8 cellular contexts compared by ENCODE assay signal in genomic region chr12:127125607-127126259, GRCh38.
A peak's percentile ranks its signal among the peaks of the same experiment; 100 is the strongest.
DNase-seq lines count a peak whose midpoint lies in the region; ATAC-seq and FAIRE-seq lines count a peak whose summit lies in the region.

No MANE protein-coding gene starts in this region.

- ATAC-seq in GM19438 (IDR thresholded peaks at IDR 0.05; ENCODE audit: low read depth, unreplicated experiment) (peak; percentile 78), HG03378 (IDR thresholded peaks at IDR 0.05; ENCODE audit: unreplicated experiment) (peak; percentile 90)

- 34 to 60% (median 45%) methylated on average over 3 of the region's 3 CpGs for WGBS in small intestine, 3 donors

- no peak for FAIRE-seq in small intestine (lab: Jason Lieb, UNC)

- H3K4me1 ChIP-seq in small intestine (ENCODE audit: control insufficient read depth in 2 of 2, insufficient read depth in 1 of 2, low read depth in 1 of 2, low read length in 1 of 2), result peaks cover 0 to 1% of the 10 kb centered on the region in 2 donors

- H3K9me3 ChIP-seq in small intestine (ENCODE audit: control insufficient read depth, low read depth), result no peaks in the 10 kb centered on the region

- no peaks in the 10 kb centered on the region for H3K27me3 ChIP-seq in small intestine (ENCODE audit: control insufficient read depth in 2 of 2, insufficient read depth in 2 of 2, low read length in 2 of 2)

- DNase-seq in COLO668 (lab: John Stamatoyannopoulos, UW; ENCODE audit: unreplicated experiment), result peak; percentile 1
- DNase-seq in amniotic epithelial cell (ENCODE audit: low read depth), result peak; percentile 45
- peak; percentile 20 for DNase-seq in small intestine
- DNase-seq in SKM-1 treated with dmso at 0.1 percent for 144 hours (lab: John Stamatoyannopoulos, UW; ENCODE audit: unreplicated experiment), result no peak
- DNase-seq in effector CD8-positive, alpha-beta T cell (lab: John Stamatoyannopoulos, UW), result no peak
- DNase-seq in NCI-H1417 (lab: John Stamatoyannopoulos, UW), result no peak

- no peak overlapping the region for H3K4me3 ChIP-seq in small intestine (ENCODE audit: low read depth in 1 of 2, low read length in 2 of 2)

- no peaks in the 10 kb centered on the region for H3K36me3 ChIP-seq in small intestine (ENCODE audit: control insufficient read depth in 2 of 2, insufficient read depth in 2 of 2, low read length in 2 of 2)

- H3K27ac ChIP-seq in small intestine (ENCODE audit: low read depth in 1 of 2, low read length in 1 of 2), result no peak overlapping the region

Comparison
In these comparisons a context has a peak if more than half of its experiments do, and no peak if none do; other contexts are left out.
1. DNase-seq: peak in COLO668 (single experiment), amniotic epithelial cell (single experiment) and small intestine (single experiment); none in SKM-1 treated with dmso at 0.1 percent for 144 hours (single experiment), effector CD8-positive, alpha-beta T cell (single experiment) and NCI-H1417 (0 of 3).